8 cellular contexts compared by ENCODE assay signal in the genomic region with DNA sequence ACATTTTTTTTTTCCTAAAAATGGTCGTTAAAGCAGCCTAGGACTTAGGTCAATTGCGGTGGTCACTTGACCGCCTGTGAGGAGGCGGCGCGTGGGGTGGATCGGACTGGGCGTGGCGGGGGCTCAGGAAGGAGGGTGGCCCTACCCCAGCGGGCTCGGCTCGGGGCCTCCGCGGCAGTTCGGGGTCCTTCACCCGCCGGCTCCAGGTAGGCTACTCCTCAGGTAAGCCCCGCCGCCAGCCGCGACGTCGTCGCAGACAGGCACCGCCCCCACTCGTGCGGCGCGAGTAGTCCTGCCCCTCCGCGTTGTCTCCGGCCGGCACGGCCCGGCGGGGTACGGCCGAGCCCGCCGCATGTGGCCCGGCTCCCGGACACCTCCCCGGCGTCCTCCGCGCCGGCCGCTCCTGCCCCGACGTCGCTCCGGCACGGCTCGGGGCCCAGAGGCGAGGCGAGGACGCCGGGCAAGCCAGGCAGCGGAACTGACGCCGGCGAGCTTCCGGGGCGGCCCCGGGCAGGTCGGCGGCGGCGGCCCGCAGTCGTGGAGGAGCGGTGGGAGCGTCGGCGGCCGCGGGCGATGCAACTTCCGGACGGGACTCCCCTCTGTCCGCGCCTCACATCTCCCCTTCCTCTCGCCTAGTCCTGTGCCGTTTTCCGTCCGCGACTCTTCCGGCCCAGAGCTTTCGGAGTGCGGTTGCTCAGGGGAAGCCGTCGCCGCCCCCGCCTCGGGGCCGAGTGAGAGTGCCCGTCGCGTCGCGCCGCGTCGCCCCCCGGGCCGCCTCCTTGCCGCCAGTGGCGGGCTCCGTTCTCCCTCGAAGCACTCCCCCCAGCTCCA. TPM values are rescaled to one million over a fixed set of nuclear protein-coding genes. Genes with fewer than 3 reads are reported as not detected.
A peak's percentile ranks its signal among the peaks of the same experiment; 100 is the strongest.
DNase-seq lines count a peak whose midpoint lies in the region; ATAC-seq and TF ChIP-seq lines count a peak whose summit lies in the region.

A gene (plus strand): TSS at position 513 of the 831 bp plus-strand sequence. CDS start 322 bp downstream, outside the sequence.

- no peaks in the 10 kb centered on the region; the same call in 1 of the 2 replicates for H3K36me3 ChIP-seq in GM06990 (ENCODE audit: control insufficient read depth, insufficient read depth, low read length)

- DNase-seq in GM06990 (ENCODE audit: extremely low read depth, insufficient read length) (peak; percentile 94), NCI-H1048 (lab: John Stamatoyannopoulos, UW) (peak; percentile 65), glomerular endothelial cell (ENCODE audit: extremely low read depth, low read depth, low spot score) (no peak), occipital lobe (lab: John Stamatoyannopoulos, UW) (peak; percentile 75), superior temporal gyrus (ENCODE audit: extremely low spot score) (peak; percentile 79)
- DNase-seq in activated naive CD4-positive, alpha-beta T cell treated with anti-CD3 and anti-CD28 coated beads, Interleukin-2, amount 50 U/mL, for 16 hours, result peak; percentile 90

- ATAC-seq in HG02588 (IDR thresholded peaks at IDR 0.05; ENCODE audit: unreplicated experiment), result peak; percentile 85
- ATAC-seq in SK-N-SH treated with all-trans-retinoic acid at 6 μM for 48 hours, result peak; percentile 91

- no peaks in the 10 kb centered on the region for H3K27me3 ChIP-seq in GM06990 (replicated peaks; ENCODE audit: control insufficient read depth, insufficient read depth, low read length)

- H3K4me3 ChIP-seq in GM06990 (replicated peaks; ENCODE audit: low read depth, low read length), result peak within 1 kb of the TSS; percentile 89

- no peak for TF ChIP-seq CTCF in GM06990 (IDR thresholded peaks at IDR 0.05; ENCODE audit: insufficient read depth, low read length, poor library complexity, severe bottlenecking)

TF ChIP-seq in SK-N-SH treated with all-trans-retinoic acid at 6 μM for 48 hours, 23 proteins besides CTCF, POLR2A, EP300 and RAD21:
- TF ChIP-seq ZNF565 (CRISPR knock-in tag; conservative IDR thresholded peaks at IDR 0.05; ENCODE audit: low read depth) (no peak), PPARA (CRISPR knock-in tag; IDR thresholded peaks at IDR 0.05; ENCODE audit: borderline replicate concordance) (no peak), CSDC2 (CRISPR knock-in tag; IDR thresholded peaks at IDR 0.05) (0 out of 2 replicates have a peak, but pooled peaks have one; percentile 70), ZNF70 (CRISPR knock-in tag; IDR thresholded peaks at IDR 0.05) (no peak), GLIS3 (CRISPR knock-in tag; IDR thresholded peaks at IDR 0.05) (peak; percentile 6; the same call in 1 of the 2 replicates), ZC3H10 (CRISPR knock-in tag; IDR thresholded peaks at IDR 0.05) (no peak)
- TF ChIP-seq, protein P1, sequence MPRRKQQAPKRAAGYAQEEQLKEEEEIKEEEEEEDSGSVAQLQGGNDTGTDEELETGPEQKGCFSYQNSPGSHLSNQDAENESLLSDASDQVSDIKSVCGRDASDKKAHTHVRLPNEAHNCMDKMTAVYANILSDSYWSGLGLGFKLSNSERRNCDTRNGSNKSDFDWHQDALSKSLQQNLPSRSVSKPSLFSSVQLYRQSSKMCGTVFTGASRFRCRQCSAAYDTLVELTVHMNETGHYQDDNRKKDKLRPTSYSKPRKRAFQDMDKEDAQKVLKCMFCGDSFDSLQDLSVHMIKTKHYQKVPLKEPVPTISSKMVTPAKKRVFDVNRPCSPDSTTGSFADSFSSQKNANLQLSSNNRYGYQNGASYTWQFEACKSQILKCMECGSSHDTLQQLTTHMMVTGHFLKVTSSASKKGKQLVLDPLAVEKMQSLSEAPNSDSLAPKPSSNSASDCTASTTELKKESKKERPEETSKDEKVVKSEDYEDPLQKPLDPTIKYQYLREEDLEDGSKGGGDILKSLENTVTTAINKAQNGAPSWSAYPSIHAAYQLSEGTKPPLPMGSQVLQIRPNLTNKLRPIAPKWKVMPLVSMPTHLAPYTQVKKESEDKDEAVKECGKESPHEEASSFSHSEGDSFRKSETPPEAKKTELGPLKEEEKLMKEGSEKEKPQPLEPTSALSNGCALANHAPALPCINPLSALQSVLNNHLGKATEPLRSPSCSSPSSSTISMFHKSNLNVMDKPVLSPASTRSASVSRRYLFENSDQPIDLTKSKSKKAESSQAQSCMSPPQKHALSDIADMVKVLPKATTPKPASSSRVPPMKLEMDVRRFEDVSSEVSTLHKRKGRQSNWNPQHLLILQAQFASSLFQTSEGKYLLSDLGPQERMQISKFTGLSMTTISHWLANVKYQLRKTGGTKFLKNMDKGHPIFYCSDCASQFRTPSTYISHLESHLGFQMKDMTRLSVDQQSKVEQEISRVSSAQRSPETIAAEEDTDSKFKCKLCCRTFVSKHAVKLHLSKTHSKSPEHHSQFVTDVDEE (CRISPR knock-in tag; IDR thresholded peaks at IDR 0.05), result 0 out of 2 replicates have a peak, but pooled peaks have one; percentile 6
- TF ChIP-seq, protein P2, sequence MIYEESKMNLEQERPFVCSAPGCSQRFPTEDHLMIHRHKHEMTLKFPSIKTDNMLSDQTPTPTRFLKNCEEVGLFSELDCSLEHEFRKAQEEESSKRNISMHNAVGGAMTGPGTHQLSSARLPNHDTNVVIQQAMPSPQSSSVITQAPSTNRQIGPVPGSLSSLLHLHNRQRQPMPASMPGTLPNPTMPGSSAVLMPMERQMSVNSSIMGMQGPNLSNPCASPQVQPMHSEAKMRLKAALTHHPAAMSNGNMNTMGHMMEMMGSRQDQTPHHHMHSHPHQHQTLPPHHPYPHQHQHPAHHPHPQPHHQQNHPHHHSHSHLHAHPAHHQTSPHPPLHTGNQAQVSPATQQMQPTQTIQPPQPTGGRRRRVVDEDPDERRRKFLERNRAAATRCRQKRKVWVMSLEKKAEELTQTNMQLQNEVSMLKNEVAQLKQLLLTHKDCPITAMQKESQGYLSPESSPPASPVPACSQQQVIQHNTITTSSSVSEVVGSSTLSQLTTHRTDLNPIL (CRISPR knock-in tag; IDR thresholded peaks at IDR 0.05; ENCODE audit: low read depth), result no peak

RNA-seq across cellular contexts. Expression of the gene that starts here (rescaled TPM):
- 10.2 and 16.5 TPM in 2 replicates for total RNA-seq in glomerular endothelial cell
- 28.1 TPM for total RNA-seq in occipital lobe
